8 cellular contexts compared by ENCODE assay signal in genomic region chr4:1872918-1873269, GRCh38. TPM values are rescaled to one million over a fixed set of nuclear protein-coding genes. Genes with fewer than 3 reads are reported as not detected.
DNase-seq lines count a peak whose midpoint lies in the region; ATAC-seq, FAIRE-seq and TF ChIP-seq lines count a peak whose summit lies in the region.

No MANE protein-coding gene starts in this region.

- 24 to 28% methylated on average over 2 of the region's 2 CpGs for WGBS in aorta, 2 donors

- no peaks in the 10 kb centered on the region; the same call in 1 of the 2 replicates for H3K36me3 ChIP-seq in MM.1S (replicated peaks; ENCODE audit: insufficient read depth, low read length)
- H3K36me3 ChIP-seq in bronchial epithelial cell (ENCODE audit: control insufficient read depth, insufficient read depth, low read length): no peaks in the 10 kb centered on the region
- no peaks in the 10 kb centered on the region for H3K36me3 ChIP-seq in neural progenitor cell
- no peaks in the 10 kb centered on the region for H3K36me3 ChIP-seq in aorta (ENCODE audit: control insufficient read depth in 1 of 2, insufficient read depth in 2 of 2, low read length in 1 of 2)

- H4K20me1 ChIP-seq in MM.1S (ENCODE audit: insufficient read depth, low read length) (peaks cover 41% of the 10 kb centered on the region), neural progenitor cell (ENCODE audit: low read depth) (peaks cover 61% of the 10 kb centered on the region)

- H3K27me3 Mint-ChIP-seq in neural progenitor cell (ENCODE audit: insufficient read depth, low read depth): peaks cover 10% of the 10 kb centered on the region

- H3K4me3 ChIP-seq in GM12864 (ENCODE audit: low read depth, low read length) (peak overlapping the region; percentile 70), MM.1S (ENCODE audit: low read length) (peak overlapping the region; percentile 93), bronchial epithelial cell (ENCODE audit: low read depth, low read length) (no peak overlapping the region), neural progenitor cell (peak overlapping the region; percentile 91), aorta (ENCODE audit: low read length in 2 of 2) (no peak overlapping the region)

- DNase-seq in GM12864 (ENCODE audit: low read depth) (peak; percentile 55), MM.1S (peak; percentile 30), bronchial epithelial cell (ENCODE audit: low read depth) (peak; percentile 82), neural progenitor cell (ENCODE audit: low spot score) (no peak), aorta (no peak), middle frontal gyrus (ENCODE audit: extremely low spot score, low spot score) (no peak)
- DNase-seq in activated CD8-positive, alpha-beta memory T cell treated with anti-CD3 and anti-CD28 coated beads, Interleukin-2, amount 50 U/mL, for 48 hours: no peak

- H3K36me3 Mint-ChIP-seq in neural progenitor cell: peaks cover 12% of the 10 kb centered on the region

- no peaks in the 10 kb centered on the region for H3K9me3 ChIP-seq in MM.1S (replicated peaks; ENCODE audit: insufficient read depth, low read length)
- no peaks in the 10 kb centered on the region for H3K9me3 ChIP-seq in neural progenitor cell (ENCODE audit: low read depth)
- no peaks in the 10 kb centered on the region for H3K9me3 ChIP-seq in aorta (ENCODE audit: control insufficient read depth, low read length)

- H3K4me1 ChIP-seq in MM.1S (ENCODE audit: low read length) (peaks cover 13% of the 10 kb centered on the region), neural progenitor cell (peaks cover 24% of the 10 kb centered on the region), aorta (ENCODE audit: control insufficient read depth in 1 of 2, insufficient read depth in 2 of 2, low read length in 2 of 2) (no peaks in the 10 kb centered on the region)

- peaks cover 63% of the 10 kb centered on the region for H3K79me2 ChIP-seq in MM.1S (ENCODE audit: low read length)
- H3K79me2 ChIP-seq in neural progenitor cell (ENCODE audit: low read depth): peaks cover 61% of the 10 kb centered on the region

- H3K9ac ChIP-seq in MM.1S (ENCODE audit: low read length) (peak overlapping the region; percentile 92), neural progenitor cell (peak overlapping the region; percentile 22)

- H3K27ac Mint-ChIP-seq in neural progenitor cell: no peak overlapping the region

- peaks cover 22% of the 10 kb centered on the region for H3F3A ChIP-seq in MM.1S (ENCODE audit: insufficient read depth, low read length)
- peaks cover 38% of the 10 kb centered on the region for H3F3A ChIP-seq in neural progenitor cell (ENCODE audit: low read depth)

- H3K4me3 Mint-ChIP-seq in neural progenitor cell: peak overlapping the region; percentile 96

- H3K4me2 ChIP-seq in MM.1S (ENCODE audit: low read depth, low read length): peak overlapping the region; percentile 80
- peak overlapping the region; percentile 94 for H3K4me2 ChIP-seq in neural progenitor cell

- H2AFZ ChIP-seq in MM.1S (ENCODE audit: low read length) (no peak overlapping the region), neural progenitor cell (replicated peaks) (no peak overlapping the region)

- H3K9me3 Mint-ChIP-seq in neural progenitor cell: no peaks in the 10 kb centered on the region

- intact Hi-C loops in aorta (cut with DNase I): no loop called here

- H3K4me1 Mint-ChIP-seq in neural progenitor cell: peaks cover 40% of the 10 kb centered on the region

- H3K27me3 ChIP-seq in MM.1S (replicated peaks; ENCODE audit: insufficient read depth, low read length) (no peaks in the 10 kb centered on the region), bronchial epithelial cell (ENCODE audit: control insufficient read depth, insufficient read depth, low read length) (no peaks in the 10 kb centered on the region), neural progenitor cell (peaks cover 18% of the 10 kb centered on the region), aorta (ENCODE audit: control insufficient read depth in 1 of 2, insufficient read depth in 2 of 2, low read length in 1 of 2) (no peaks in the 10 kb centered on the region)

- no peak for TF ChIP-seq CTCF in GM12864 (IDR thresholded peaks at IDR 0.05; ENCODE audit: low read depth, low read length, missing control alignments)
- no peak for TF ChIP-seq CTCF in MM.1S (IDR thresholded peaks at IDR 0.05; ENCODE audit: low read length)
- no peak for TF ChIP-seq CTCF in bronchial epithelial cell (IDR thresholded peaks at IDR 0.05; ENCODE audit: insufficient read depth, low read length, severe bottlenecking)
- TF ChIP-seq CTCF in neural progenitor cell (IDR thresholded peaks at IDR 0.05): no peak

- ATAC-seq in aorta (ENCODE audit: low FRiP score) (no peak), esophagus mucosa (no peak)

- H3K27ac ChIP-seq in MM.1S (ENCODE audit: low read length) (peak overlapping the region; percentile 65; the same call in 1 of the 2 replicates), neural progenitor cell (no peak overlapping the region), aorta (ENCODE audit: low read depth in 1 of 2, low read length in 2 of 2) (no peak overlapping the region)

- no peak for FAIRE-seq in bronchial epithelial cell (lab: Jason Lieb, UNC)

- no peaks in the 10 kb centered on the region for H3K9me2 ChIP-seq in MM.1S (replicated peaks; ENCODE audit: insufficient read depth, low read length)

RNA-seq across cellular contexts. Expression of gene NSD2, which starts 1.7 kb away (rescaled TPM):
- total RNA-seq in bronchial epithelial cell (43.4 and 48.1 TPM in 2 replicates), neural progenitor cell (ENCODE audit: low replicate concordance) (165 and 176 TPM in 2 replicates), aorta (10 to 100 TPM; 47.2 to 56.6 TPM), esophagus mucosa (42.7 TPM)
- polyA plus RNA-seq in aorta: 10 to 100 TPM in 1 of 2 donors, 1 to 10 TPM in 1; 8.0 to 10.9 TPM

RNA-seq across cellular contexts. Expression of gene LETM1, which starts 16.9 kb away (rescaled TPM):
- total RNA-seq in bronchial epithelial cell (109 and 176 TPM in 2 replicates), neural progenitor cell (ENCODE audit: low replicate concordance) (16.9 and 34.8 TPM in 2 replicates), aorta (10 to 100 TPM; 25.3 to 25.6 TPM), esophagus mucosa (55.0 TPM)
- polyA plus RNA-seq in aorta: 10 to 100 TPM in 1 of 2 donors, 1 to 10 TPM in 1; 6.8 to 12.4 TPM

Comparison
In these comparisons a context has a peak if more than half of its experiments do, and no peak if none do; other contexts are left out.
1. DNase-seq: peak in GM12864 (single experiment), MM.1S (single experiment) and bronchial epithelial cell (single experiment); none in neural progenitor cell (single experiment), activated CD8-positive, alpha-beta memory T cell treated with anti-CD3 and anti-CD28 coated beads, Interleukin-2, amount 50 U/mL, for 48 hours (single experiment), aorta (0 of 2) and middle frontal gyrus (single experiment).
2. H3K4me3 ChIP-seq: peak in GM12864 (single experiment), MM.1S (single experiment) and neural progenitor cell (single experiment); none in bronchial epithelial cell (single experiment) and aorta (0 of 2).